Comparison of ENCODE assay signal across 8 cellular contexts in the genomic region with DNA sequence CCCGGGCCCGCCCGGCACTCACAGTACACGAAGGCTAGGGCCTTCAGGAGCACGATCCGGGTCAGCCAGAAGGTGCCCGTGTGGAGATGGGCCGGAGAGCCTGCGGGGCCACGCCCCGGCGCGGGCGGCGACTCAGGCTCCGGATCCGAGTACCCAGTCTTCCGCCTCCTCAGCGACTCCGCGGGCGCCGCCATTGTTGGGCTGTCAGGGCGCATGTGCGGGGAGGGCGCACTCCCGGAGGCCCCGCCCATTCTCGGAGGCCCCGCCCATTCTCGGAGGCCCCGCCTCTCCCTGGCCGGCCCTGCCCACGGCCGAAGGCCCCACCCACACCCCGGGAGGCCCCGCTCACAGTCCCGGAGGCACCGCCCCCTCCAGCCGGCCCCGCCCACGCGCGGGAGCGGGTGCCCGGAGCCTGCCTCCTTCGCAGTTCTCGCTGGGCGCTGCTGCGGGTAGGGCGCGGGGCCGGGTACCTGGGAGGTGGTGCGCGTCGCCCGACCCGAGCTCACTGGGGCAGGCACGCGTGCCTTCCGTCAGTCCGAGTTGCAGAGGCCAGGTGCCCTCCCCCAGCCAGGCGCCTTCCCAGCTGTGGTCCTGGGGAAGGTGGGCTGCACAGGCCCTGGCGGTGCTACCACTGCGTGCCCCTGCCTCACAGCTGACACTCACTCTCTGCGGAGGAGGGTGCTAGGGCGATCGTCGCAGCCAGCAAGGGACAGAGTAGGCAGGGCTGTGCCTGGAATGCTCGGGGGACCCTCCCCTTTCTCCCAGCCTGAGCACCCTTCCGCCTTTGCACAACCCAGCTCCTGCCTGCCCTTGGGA. TPM values are rescaled to one million over a fixed set of nuclear protein-coding genes. Genes with fewer than 3 reads are reported as not detected.
DNase-seq lines count a peak whose midpoint lies in the region; ATAC-seq and TF ChIP-seq lines count a peak whose summit lies in the region.

LMF1 (minus strand) TSS at position 219 of the 816 bp plus-strand sequence; CDS start at position 215, 4 bp downstream.

- H3K4me3 ChIP-seq in endocrine pancreas (ENCODE audit: control insufficient read depth, insufficient read depth, low read length) (no peak within 1 kb of the TSS), mesodermal cell (ENCODE audit: extremely low read depth, insufficient read depth, low read length, poor library complexity, severe bottlenecking) (peak within 1 kb of the TSS; percentile 82)

- peak; percentile 87 for DNase-seq in NOMO-1 treated with DMSO at 0.1 percent for 48 hours (lab: John Stamatoyannopoulos, UW; ENCODE audit: unreplicated experiment)
- peak; percentile 96 for DNase-seq in activated CD8-positive, alpha-beta memory T cell treated with anti-CD3 and anti-CD28 coated beads, Interleukin-2, amount 10 ng/mL, durations not matched to agents 7 days and 5 days
- peak; percentile 96 for DNase-seq in stimulated activated CD8-positive, alpha-beta memory T cell treated with anti-CD3 and anti-CD28 coated beads, Interleukin-15, amount 100 ng/mL, for 1 hour (ENCODE audit: low read depth)

- peaks cover 18% of the 10 kb centered on the region for H3K36me3 Mint-ChIP-seq in activated CD8-positive, alpha-beta memory T cell treated with anti-CD3 and anti-CD28 coated beads, Interleukin-2, amount 10 ng/mL, durations not matched to agents 7 days and 5 days

- peaks cover 14% of the 10 kb centered on the region for H3K4me1 Mint-ChIP-seq in activated CD8-positive, alpha-beta memory T cell treated with anti-CD3 and anti-CD28 coated beads, Interleukin-2, amount 10 ng/mL, durations not matched to agents 7 days and 5 days

- H3K4me1 ChIP-seq in endocrine pancreas (ENCODE audit: control insufficient read depth, insufficient read depth, low read length), result no peaks in the 10 kb centered on the region
- H3K4me1 ChIP-seq in mesodermal cell (ENCODE audit: control insufficient read depth, insufficient read depth, low read length, poor library complexity, severe bottlenecking), result no peaks in the 10 kb centered on the region

- CTCF ChIA-PET in activated CD8-positive, alpha-beta memory T cell treated with anti-CD3 and anti-CD28 coated beads, Interleukin-2, amount 10 ng/mL, durations not matched to agents 7 days and 5 days (lab: Charles Lee), result no interaction called here

- ATAC-seq in GM19328 (IDR thresholded peaks at IDR 0.05; ENCODE audit: unreplicated experiment) (peak; percentile 78), HG03460 (IDR thresholded peaks at IDR 0.05; ENCODE audit: unreplicated experiment) (peak; percentile 65)
- peak; percentile 92 for ATAC-seq in activated CD8-positive, alpha-beta memory T cell treated with anti-CD3 and anti-CD28 coated beads, Interleukin-2, amount 10 ng/mL, durations not matched to agents 7 days and 5 days

- H3K9me3 Mint-ChIP-seq in activated CD8-positive, alpha-beta memory T cell treated with anti-CD3 and anti-CD28 coated beads, Interleukin-2, amount 10 ng/mL, durations not matched to agents 7 days and 5 days (ENCODE audit: low read depth), result no peaks in the 10 kb centered on the region

- H3K9me3 ChIP-seq in endocrine pancreas (ENCODE audit: control insufficient read depth, low read length) (no peaks in the 10 kb centered on the region), mesodermal cell (ENCODE audit: control insufficient read depth, low read length) (peaks cover under 1% of the 10 kb centered on the region)

- H3K27ac Mint-ChIP-seq in activated CD8-positive, alpha-beta memory T cell treated with anti-CD3 and anti-CD28 coated beads, Interleukin-2, amount 10 ng/mL, durations not matched to agents 7 days and 5 days, result peak within 1 kb of the TSS; percentile 84

- H3K9ac ChIP-seq in endocrine pancreas (ENCODE audit: control insufficient read depth, insufficient read depth, low read length), result peak within 1 kb of the TSS; percentile 65

- H3K27ac ChIP-seq in C4-2B, result peak within 1 kb of the TSS; percentile 97
- H3K27ac ChIP-seq in mesodermal cell (ENCODE audit: low read depth, low read length, severe bottlenecking), result peak within 1 kb of the TSS; percentile 41

- 7 to 9% methylated on average over 50 to 61 of the region's 71 CpGs for WGBS in mesodermal cell (ENCODE audit: insufficient coverage in 2 of 2), 2 experiments

- peak within 1 kb of the TSS; percentile 77 for H3K4me3 Mint-ChIP-seq in activated CD8-positive, alpha-beta memory T cell treated with anti-CD3 and anti-CD28 coated beads, Interleukin-2, amount 10 ng/mL, durations not matched to agents 7 days and 5 days

- TF ChIP-seq CTCF in C4-2B (conservative IDR thresholded peaks at IDR 0.05), result no peak

- H3K27me3 ChIP-seq in endocrine pancreas (ENCODE audit: control insufficient read depth, insufficient read depth, low read length), result no peaks in the 10 kb centered on the region

- no peaks in the 10 kb centered on the region for H3K36me3 ChIP-seq in endocrine pancreas (ENCODE audit: control insufficient read depth, insufficient read depth, low read length)
- H3K36me3 ChIP-seq in mesodermal cell (ENCODE audit: control insufficient read depth, insufficient read depth, low read length), result peaks cover 23% of the 10 kb centered on the region

- H3K27me3 Mint-ChIP-seq in activated CD8-positive, alpha-beta memory T cell treated with anti-CD3 and anti-CD28 coated beads, Interleukin-2, amount 10 ng/mL, durations not matched to agents 7 days and 5 days, result peaks cover 6% of the 10 kb centered on the region

RNA-seq across cellular contexts. Expression of gene LMF1, which starts in this region (rescaled TPM):
- total RNA-seq in activated CD8-positive, alpha-beta memory T cell treated with anti-CD3 and anti-CD28 coated beads, Interleukin-2, amount 10 ng/mL, durations not matched to agents 7 days and 5 days, result 10 to 100 TPM; 11.4 to 29.6 TPM
- polyA plus RNA-seq in mesodermal cell (2013, experiment 1 of 2), result 16.3 TPM
- 16.0 TPM for polyA plus RNA-seq in mesodermal cell (2013, experiment 2 of 2)
